ENCODE assay signal across 8 cellular contexts in genomic region chr1:107139833-107140702, GRCh38. TPM values are rescaled to one million over a fixed set of nuclear protein-coding genes. Genes with fewer than 3 reads are reported as not detected.
DNase-seq lines count a peak whose midpoint lies in the region; ATAC-seq, FAIRE-seq and TF ChIP-seq lines count a peak whose summit lies in the region.

No MANE protein-coding gene starts in this region.

- no peaks in the 10 kb centered on the region for H3K4me1 ChIP-seq in colonic mucosa
- H3K4me1 ChIP-seq in left lung: peaks cover 0 to 20% of the 10 kb centered on the region in 2 donors
- H3K4me1 ChIP-seq in stomach: peaks cover 16 to 29% (median 25%) of the 10 kb centered on the region in 4 donors

- TF ChIP-seq POLR2A in stomach (IDR thresholded peaks at IDR 0.05): no peak

- TF ChIP-seq CTCF in colonic mucosa (IDR thresholded peaks at IDR 0.05) (no peak), left lung (IDR thresholded peaks at IDR 0.05) (no peak), stomach (IDR thresholded peaks at IDR 0.05) (no peak)

- H3K27me3 ChIP-seq in colonic mucosa: peaks cover 21% of the 10 kb centered on the region
- peaks cover 0 to 71% of the 10 kb centered on the region in 2 donors for H3K27me3 ChIP-seq in left lung
- H3K27me3 ChIP-seq in stomach: peaks cover 0 to 49% (median 25%) of the 10 kb centered on the region in 3 donors

- TF ChIP-seq EP300 in stomach (IDR thresholded peaks at IDR 0.05): no peak

- H3K36me3 ChIP-seq in colonic mucosa: no peaks in the 10 kb centered on the region
- no peaks in the 10 kb centered on the region for H3K36me3 ChIP-seq in left lung
- H3K36me3 ChIP-seq in stomach: no peaks in the 10 kb centered on the region

- H3K4me3 ChIP-seq in colonic mucosa: peak overlapping the region; percentile 38
- H3K4me3 ChIP-seq in left lung: peak overlapping the region; percentile 44 to 45
- H3K4me3 ChIP-seq in stomach: peak overlapping the region; percentile 54 to 65 (median 61)

- H3K27ac ChIP-seq in colonic mucosa (no peak overlapping the region), left lung (peak overlapping the region in 1 of 2 donors; percentile 71), stomach (no peak overlapping the region)

- H3K9me3 ChIP-seq in colonic mucosa: no peaks in the 10 kb centered on the region
- H3K9me3 ChIP-seq in left lung: no peaks in the 10 kb centered on the region
- no peaks in the 10 kb centered on the region for H3K9me3 ChIP-seq in stomach

- WGBS in stomach, 5 donors: 1% methylated on average over 42 to 53 of the region's 53 CpGs

- intact Hi-C loops in colonic mucosa (cut with DNase I): no loop called here
- intact Hi-C loops in left lung (cut with DNase I): no loop called here
- intact Hi-C loops in stomach (cut with DNase I; ENCODE audit: low total_unique reads): no loop called here

- peak; percentile 34 for ATAC-seq in GM21576 (IDR thresholded peaks at IDR 0.05; ENCODE audit: unreplicated experiment)
- ATAC-seq in left lung: peak; percentile 70

- peak; percentile 25 for FAIRE-seq in RCC 7860 (lab: Jason Lieb, UNC)

- DNase-seq in D341Med (ENCODE audit: low spot score) (peak; percentile 33), RCC 7860 (ENCODE audit: low spot score) (peak; percentile 75), colonic mucosa (peak; percentile 26), left lung (peak; percentile 44 to 78), stomach (no peak), cortex of kidney (lab: John Stamatoyannopoulos, UW) (no peak)
- DNase-seq in stimulated activated naive CD4-positive, alpha-beta T cell treated with Interleukin-2 at 50 U/mL for 16 hours (lab: John Stamatoyannopoulos, UW): no peak

- no peak overlapping the region for H3K9ac ChIP-seq in colonic mucosa (ENCODE audit: low read depth in 2 of 2, low read length in 2 of 2)

RNA-seq across cellular contexts. Expression of gene NTNG1, which starts 0.8 kb away (rescaled TPM):
- total RNA-seq in colonic mucosa (under 1 TPM; 0.30 to 0.88 TPM), left lung (10 to 100 TPM in 1 of 2 donors, 1 to 10 TPM in 1; 5.7 to 12.7 TPM), stomach (1 to 10 TPM in 2 of 5 donors, under 1 TPM in 2, not detected in 1; 0.45 to 2.0 (median 0.94) TPM)
- polyA plus RNA-seq in stomach: under 1 TPM in 1 of 3 donors, not detected in 2; 0.23 TPM

Comparison
In these comparisons a context has a peak if more than half of its experiments do, and no peak if none do; other contexts are left out.
1. DNase-seq: peak in D341Med (single experiment), RCC 7860 (single experiment), colonic mucosa (single experiment) and left lung (2 of 2); none in stomach (single experiment), cortex of kidney (single experiment) and stimulated activated naive CD4-positive, alpha-beta T cell treated with Interleukin-2 at 50 U/mL for 16 hours (single experiment).
2. Peak in every context shown above with its lines, with median percentiles within 50 percentile points of each other: H3K4me3 ChIP-seq.